ENCODE assay signal across 8 cellular contexts in the genomic region with DNA sequence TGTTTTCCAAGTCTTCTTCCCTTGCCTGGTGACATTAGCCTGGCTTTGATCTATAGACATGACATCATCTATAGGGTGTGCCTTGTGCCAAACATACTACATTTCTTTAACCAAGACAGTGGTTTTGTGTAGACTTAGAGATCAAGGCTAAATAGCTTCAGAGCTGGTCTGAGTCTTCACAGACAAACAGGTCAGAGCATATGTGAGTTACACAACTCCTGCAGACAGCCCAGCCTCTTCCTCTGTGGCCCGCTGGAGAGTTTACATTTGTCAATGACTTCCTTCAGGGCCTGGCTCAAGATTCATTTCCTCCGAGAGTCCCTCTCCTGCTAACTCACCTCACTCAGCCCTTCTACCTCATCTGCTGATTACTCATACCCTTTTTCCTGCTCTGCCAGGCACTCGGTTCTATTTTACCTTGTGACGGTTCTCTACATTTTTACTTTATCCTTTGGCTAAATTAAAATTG.
A peak's percentile ranks its signal among the peaks of the same experiment; 100 is the strongest.
DNase-seq lines count a peak whose midpoint lies in the region; ATAC-seq and TF ChIP-seq lines count a peak whose summit lies in the region.
"Had no signal": no experiment of that assay in that cellular context is flagged by ENCODE, and none has a peak within 500 bp of the region (broad histone marks: within the 10 kb centered on the region; RNA-seq: fewer than 3 reads in every experiment).

No MANE protein-coding gene starts in this region.

- no peaks in the 10 kb centered on the region for H3K23me2 ChIP-seq in H9 (ENCODE audit: insufficient read length, low read depth, low read length, poor library complexity, severe bottlenecking)

- peak; percentile 47 for DNase-seq in H9
- DNase-seq in PC-3 = peak; percentile 99
- no peak for DNase-seq in chondrocyte (ENCODE audit: low spot score)
- DNase-seq in medulla oblongata (ENCODE audit: extremely low spot score) = peak; percentile 79
- DNase-seq in OCI-M2 (lab: John Stamatoyannopoulos, UW; ENCODE audit: unreplicated experiment) = no peak

- no peaks in the 10 kb centered on the region for H3K79me1 ChIP-seq in H9 (ENCODE audit: insufficient read depth, low read depth, low read length, poor library complexity, severe bottlenecking)

- no peak overlapping the region for H3K18ac ChIP-seq in H9 (ENCODE audit: insufficient read length, low read depth, low read length)

- H3K4me1 Mint-ChIP-seq in H9 = peaks cover 11 to 13% of the 10 kb centered on the region in 2 experiments
- peaks cover 41% of the 10 kb centered on the region for H3K4me1 Mint-ChIP-seq in chondrocyte (ENCODE audit: low read depth)

- H3K9me3 ChIP-seq in H9 (ENCODE audit: control insufficient read depth, low read depth, low read length) (no peaks in the 10 kb centered on the region), PC-3 (ENCODE audit: low read length) (no peaks in the 10 kb centered on the region)
- H3K9me3 ChIP-seq: SJSA1 had no signal

- H3F3A ChIP-seq in PC-3 (ENCODE audit: low read length, unreplicated experiment) = peaks cover 6% of the 10 kb centered on the region

- no peak overlapping the region for H3T11ph ChIP-seq in H9 (ENCODE audit: low read length)

- H3K36me3 ChIP-seq in PC-3 (ENCODE audit: low read depth, low read length) = no peaks in the 10 kb centered on the region
- H3K36me3 ChIP-seq: SJSA1 had no signal

- H2BK12ac ChIP-seq in H9 (ENCODE audit: insufficient read length, low read depth, low read length) = no peak overlapping the region

- intact Hi-C loops in PC-3 (cut with micrococcal nuclease) = loop anchor here (1.0 to 2.0 kb wide), 5 partner anchors 16 to 114 kb away; no protein-coding TSS in a partner anchor

- H3K36me3 Mint-ChIP-seq in H9 (ENCODE audit: insufficient read depth in 1 of 3, low read depth in 3 of 3) (peaks cover 0 to 1% (median 0%) of the 10 kb centered on the region in 3 experiments; a peak in 1 of 7 replicates), chondrocyte (ENCODE audit: low read depth) (no peaks in the 10 kb centered on the region)

- ATAC-seq in PC-3 (peak; percentile 94), GM18909 (IDR thresholded peaks at IDR 0.05; ENCODE audit: poor library complexity, unreplicated experiment) (no peak), GM18505 (IDR thresholded peaks at IDR 0.05; ENCODE audit: unreplicated experiment) (no peak)

- CTCF ChIA-PET in PC-3 (lab: Charles Lee) = no interaction called here

- H4K20me1 ChIP-seq in H9 (ENCODE audit: control insufficient read depth, insufficient read depth, insufficient read length) (no peaks in the 10 kb centered on the region), PC-3 (ENCODE audit: low read length) (no peaks in the 10 kb centered on the region)

- no peak overlapping the region for H3K56ac ChIP-seq in H9 (ENCODE audit: insufficient read length, low read depth, low read length)

- peak overlapping the region; percentile 17 for H3K9ac ChIP-seq in H9 (ENCODE audit: extremely low read depth, insufficient read length, low read length)
- peak overlapping the region; percentile 43 for H3K9ac ChIP-seq in PC-3 (ENCODE audit: low read length)

- no peak overlapping the region for H2BK120ac ChIP-seq in H9 (ENCODE audit: low read depth, low read length, poor library complexity, severe bottlenecking)

- no peaks in the 10 kb centered on the region for H3K9me2 ChIP-seq in PC-3 (replicated peaks; ENCODE audit: low read length)

- H3K79me2 ChIP-seq in H9 (ENCODE audit: insufficient read depth, low read length) (no peaks in the 10 kb centered on the region), PC-3 (ENCODE audit: low read length) (no peaks in the 10 kb centered on the region)

- H3K4me1 ChIP-seq in H9 (ENCODE audit: insufficient read depth, low read length) (peaks cover 7% of the 10 kb centered on the region; the same call in 1 of the 2 replicates), PC-3 (ENCODE audit: insufficient read depth, low read length) (peaks cover 43% of the 10 kb centered on the region)

- no peak overlapping the region; the same call in 1 of the 2 replicates for H3K4me3 ChIP-seq in PC-3 (ENCODE audit: low read length)
- H3K4me3 ChIP-seq: SJSA1 had no signal

- no peak overlapping the region for H2AK5ac ChIP-seq in H9 (ENCODE audit: insufficient read length, low read length)

- H2BK5ac ChIP-seq in H9 (ENCODE audit: insufficient read length, low read length) = no peak overlapping the region

- peaks cover 0 to 2% of the 10 kb centered on the region in 2 experiments; a peak in 2 of 5 replicates for H3K9me3 Mint-ChIP-seq in H9
- peaks cover 8% of the 10 kb centered on the region for H3K9me3 Mint-ChIP-seq in chondrocyte (ENCODE audit: low read depth)

- BruUV-seq in PC-3 (replicated peaks; lab: Mats Ljungman, UMichigan) = no TSS peak

- WGBS in H9 (ENCODE audit: extremely low coverage, insufficient read length, low lambda C conversion rate) = no CpG with 5 or more reads among the region's 4 CpGs

- H3K27me3 ChIP-seq in H9 (ENCODE audit: insufficient read depth, low read length) = no peaks in the 10 kb centered on the region
- no peaks in the 10 kb centered on the region for H3K27me3 ChIP-seq in PC-3 (ENCODE audit: low read length)
- H3K27me3 ChIP-seq: SJSA1 had no signal

- H3K27ac Mint-ChIP-seq in H9 (peak overlapping the region in 2 of 3 experiments; percentile 36 to 79; a peak in 3 of 7 replicates), chondrocyte (ENCODE audit: unreplicated experiment) (peak overlapping the region; percentile 67)

- H3K27me3 Mint-ChIP-seq in H9 (ENCODE audit: low read depth) = no peaks in the 10 kb centered on the region
- H3K27me3 Mint-ChIP-seq in chondrocyte (ENCODE audit: low read depth) = no peaks in the 10 kb centered on the region

- H3K4ac ChIP-seq in H9 (ENCODE audit: low read depth, low read length) = no peak overlapping the region

- no peak overlapping the region for H4K91ac ChIP-seq in H9 (ENCODE audit: insufficient read length, low read depth, low read length)

- POLR2A ChIA-PET in PC-3 (lab: Charles Lee; ENCODE audit: unreplicated experiment) = no interaction called here

- TF ChIP-seq POLR2A in GM18505 (IDR thresholded peaks at IDR 0.05; ENCODE audit: borderline replicate concordance, extremely low read depth, insufficient read depth, insufficient read length) = no peak

- H3K23ac ChIP-seq in H9 (ENCODE audit: insufficient read length, low read depth, low read length) = no peak overlapping the region

- no peak overlapping the region for H4K5ac ChIP-seq in H9 (ENCODE audit: insufficient read length, low read depth, low read length)

- H2BK15ac ChIP-seq in H9 (ENCODE audit: low read depth, low read length) = no peak overlapping the region

- H3K14ac ChIP-seq in H9 (ENCODE audit: insufficient read depth, low read length) = no peak overlapping the region

- H3K4me3 Mint-ChIP-seq in H9 (no peak overlapping the region), chondrocyte (ENCODE audit: unreplicated experiment) (no peak overlapping the region)

- no peak overlapping the region for H3K4me2 ChIP-seq in H9 (ENCODE audit: insufficient read depth, insufficient read length, low read length)
- peak overlapping the region; percentile 61 for H3K4me2 ChIP-seq in PC-3 (ENCODE audit: low read length)

- H2AFZ ChIP-seq in H9 (ENCODE audit: low read length) (no peak overlapping the region), PC-3 (ENCODE audit: low read length) (peak overlapping the region; percentile 36; the same call in 1 of the 2 replicates)

- H2BK20ac ChIP-seq in H9 (ENCODE audit: low read depth, low read length, poor library complexity, severe bottlenecking) = no peak overlapping the region

- no peak overlapping the region for H3K27ac ChIP-seq in H9 (ENCODE audit: insufficient read length, low read depth, low read length)
- peak overlapping the region; percentile 79 for H3K27ac ChIP-seq in PC-3 (ENCODE audit: low read length)
- H3K27ac ChIP-seq: SJSA1 had no signal

- no peak overlapping the region for H4K8ac ChIP-seq in H9 (replicated peaks; ENCODE audit: insufficient read length, low read depth, low read length)

- TF ChIP-seq CTCF in H9 (conservative IDR thresholded peaks at IDR 0.05) (no peak), PC-3 (conservative IDR thresholded peaks at IDR 0.05; ENCODE audit: low read depth, low read length) (no peak), chondrocyte (IDR thresholded peaks at IDR 0.05) (no peak)

Comparison
In these comparisons a context has a peak if more than half of its experiments do, and no peak if none do; other contexts are left out.
1. DNase-seq: peak in H9 (single experiment), PC-3 (single experiment) and medulla oblongata (single experiment); none in chondrocyte (single experiment) and OCI-M2 (single experiment).